ENCODE assay signal across 8 cellular contexts in the genomic region with DNA sequence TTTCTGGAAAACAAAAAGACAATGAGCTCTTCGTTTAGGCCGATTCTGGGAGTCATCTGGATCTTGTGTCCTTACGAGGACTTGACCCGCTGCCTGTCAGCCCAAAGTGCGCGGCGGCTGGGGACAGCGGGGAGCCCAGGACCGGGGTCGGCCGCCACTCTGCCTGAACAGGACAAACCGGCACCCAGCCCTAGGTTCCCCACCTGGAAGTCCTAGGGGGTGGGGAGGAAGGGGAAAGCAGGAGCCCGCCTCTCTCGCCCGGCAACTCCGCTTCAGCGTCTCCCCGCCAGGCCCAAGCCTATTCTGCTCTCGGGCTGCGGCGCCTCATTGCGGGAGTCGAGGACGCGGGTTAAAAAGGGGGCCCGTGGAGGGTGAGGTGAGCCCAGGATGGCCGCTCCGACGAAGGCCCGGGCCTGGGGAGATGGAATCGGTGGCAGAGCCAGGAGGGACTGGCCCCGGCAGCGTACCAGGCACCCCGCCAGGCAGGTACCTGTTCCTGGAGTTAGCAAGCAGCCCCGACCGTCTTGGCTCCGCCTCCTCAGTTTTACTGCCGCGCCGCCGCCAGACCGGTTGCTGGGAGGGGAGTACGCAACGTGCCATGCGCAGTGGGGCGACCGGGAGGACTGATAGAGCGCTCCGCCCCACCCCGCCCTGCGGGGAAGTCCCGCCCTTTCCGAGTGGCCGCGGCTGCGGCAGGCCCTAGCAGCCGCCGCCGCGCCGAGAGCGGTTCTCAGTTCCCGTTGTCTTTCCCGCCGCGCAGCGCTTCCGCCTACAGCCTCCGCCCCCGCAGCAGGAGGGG. TPM values are rescaled to one million over a fixed set of nuclear protein-coding genes. Genes with fewer than 3 reads are reported as not detected.
DNase-seq lines count a peak whose midpoint lies in the region; ATAC-seq, FAIRE-seq and TF ChIP-seq lines count a peak whose summit lies in the region.

A gene with protein sequence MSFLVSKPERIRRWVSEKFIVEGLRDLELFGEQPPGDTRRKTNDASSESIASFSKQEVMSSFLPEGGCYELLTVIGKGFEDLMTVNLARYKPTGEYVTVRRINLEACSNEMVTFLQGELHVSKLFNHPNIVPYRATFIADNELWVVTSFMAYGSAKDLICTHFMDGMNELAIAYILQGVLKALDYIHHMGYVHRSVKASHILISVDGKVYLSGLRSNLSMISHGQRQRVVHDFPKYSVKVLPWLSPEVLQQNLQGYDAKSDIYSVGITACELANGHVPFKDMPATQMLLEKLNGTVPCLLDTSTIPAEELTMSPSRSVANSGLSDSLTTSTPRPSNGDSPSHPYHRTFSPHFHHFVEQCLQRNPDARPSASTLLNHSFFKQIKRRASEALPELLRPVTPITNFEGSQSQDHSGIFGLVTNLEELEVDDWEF (minus strand): TSS at position 549 of the 799 bp plus-strand sequence. CDS start 13,430 bp downstream, outside the sequence.

- H3K4me2 ChIP-seq in H1 (ENCODE audit: insufficient read depth in 1 of 2, low read depth in 2 of 2, low read length in 2 of 2) (peak within 1 kb of the TSS; percentile 75 to 90), mesendoderm (ENCODE audit: low read length) (peak within 1 kb of the TSS; percentile 65)

- peak in 1 of 2 experiments; percentile 88; a peak in 1 of 3 replicates for TF ChIP-seq POLR2A in H1 (IDR thresholded peaks at IDR 0.05; ENCODE audit: control extremely low read depth in 1 of 2, low read depth in 2 of 2, low read length in 2 of 2)

- H2BK15ac ChIP-seq in H1 (ENCODE audit: low read length), result 0 out of 2 replicates have a peak within 1 kb of the TSS, but pooled peaks have one; percentile 90
- H2BK15ac ChIP-seq in mesendoderm (replicated peaks; ENCODE audit: low read depth), result no peak within 1 kb of the TSS

- peaks cover 0 to 10% of the 10 kb centered on the region in 2 experiments; a peak in 2 of 4 replicates for H3K79me2 ChIP-seq in H1 (ENCODE audit: control insufficient read depth in 1 of 2, insufficient read depth in 2 of 2, low read length in 2 of 2)
- H3K79me2 ChIP-seq in mesendoderm (ENCODE audit: control insufficient read depth, insufficient read depth, low read length), result peaks cover 4% of the 10 kb centered on the region

- H3K23me2 ChIP-seq in H1 (ENCODE audit: low read depth, low read length), result peaks cover 6% of the 10 kb centered on the region

- H3K4ac ChIP-seq in H1 (replicated peaks; ENCODE audit: insufficient read length, low read depth, low read length) (peak within 1 kb of the TSS; percentile 57), mesendoderm (ENCODE audit: low read depth, low read length) (peak within 1 kb of the TSS; percentile 60)

- FAIRE-seq in H1 (lab: Jason Lieb, UNC), result no peak

- peak within 1 kb of the TSS; percentile 95 for H3K18ac ChIP-seq in H1 (ENCODE audit: extremely low read depth, low read length)
- peak within 1 kb of the TSS; percentile 85 for H3K18ac ChIP-seq in mesendoderm (ENCODE audit: low read length)

- CTCF ChIA-PET in H1 (lab: Charles Lee; ENCODE audit: partially characterized antibody), result no interaction called here

- peak within 1 kb of the TSS; percentile 35; the same call in 1 of the 2 replicates for H2AFZ ChIP-seq in H1 (ENCODE audit: low read length)

- H3K4me1 ChIP-seq in H1 (replicated peaks in 1 of 4; ENCODE audit: control insufficient read depth in 3 of 4, insufficient read depth in 4 of 4, low read length in 3 of 4) (peaks cover 0 to 3% (median 0%) of the 10 kb centered on the region in 4 experiments; a peak in 2 of 7 replicates), mesendoderm (ENCODE audit: control insufficient read depth, low read depth, low read length) (peaks cover 3% of the 10 kb centered on the region)

- H3K9me3 ChIP-seq in H1 (ENCODE audit: insufficient read depth in 2 of 2, low read depth in 1 of 2, low read length in 1 of 2), result no peaks in the 10 kb centered on the region

- TF ChIP-seq RAD21 in H1 (IDR thresholded peaks at IDR 0.05 in 1 of 2, conservative IDR thresholded peaks at IDR 0.05 in 1 of 2; ENCODE audit: low read depth in 2 of 2, low read length in 2 of 2), result no peak

- POLR2A ChIA-PET in H1 (lab: Charles Lee; ENCODE audit: partially characterized antibody), result interaction anchor here (0.8 to 2.3 kb wide), 22 partner anchors 9 to 212 kb away, joined by 3 to 26 read pairs (median 4); partner anchors contain the start of genes CCDC47 and DDX42

- H3K79me1 ChIP-seq in H1 (ENCODE audit: low read depth, low read length) (no peaks in the 10 kb centered on the region; the same call in 1 of the 2 replicates), mesendoderm (ENCODE audit: low read length) (peaks cover 2% of the 10 kb centered on the region)

- H3K27ac ChIP-seq in H1 (ENCODE audit: low read depth, low read length), result peak within 1 kb of the TSS; percentile 84
- peak within 1 kb of the TSS; percentile 98 for H3K27ac ChIP-seq in mesendoderm (ENCODE audit: low read depth, low read length)

- TF ChIP-seq EP300 in H1 (IDR thresholded peaks at IDR 0.05; ENCODE audit: borderline replicate concordance in 1 of 2, low read depth in 2 of 2, low read length in 2 of 2), result no peak

- H2BK120ac ChIP-seq in H1 (replicated peaks; ENCODE audit: low read depth, low read length) (peak within 1 kb of the TSS; percentile 44), mesendoderm (ENCODE audit: low read depth, low read length) (peak within 1 kb of the TSS; percentile 32)

- H3K4me3 ChIP-seq in H1 (ENCODE audit: extremely low read depth in 1 of 4, insufficient read depth in 2 of 4, low read depth in 3 of 4, low read length in 4 of 4), result peak within 1 kb of the TSS; percentile 56 to 95 (median 88)
- H3K4me3 ChIP-seq in mesendoderm (ENCODE audit: low read length), result peak within 1 kb of the TSS; percentile 91

- no peak within 1 kb of the TSS for H3K14ac ChIP-seq in H1 (ENCODE audit: insufficient read length)

- DNase-seq in COLO668 (lab: John Stamatoyannopoulos, UW; ENCODE audit: unreplicated experiment), result peak; percentile 97
- DNase-seq in HT1080 (ENCODE audit: low read depth), result peak; percentile 98
- peak; percentile 99 for DNase-seq in NOMO-1 treated with DMSO at 0.1 percent for 48 hours (lab: John Stamatoyannopoulos, UW; ENCODE audit: unreplicated experiment)
- DNase-seq in activated CD8-positive, alpha-beta memory T cell treated with anti-CD3 and anti-CD28 coated beads for 48 hours (ENCODE audit: low read depth in 2 of 3, low spot score in 2 of 3), result peak; percentile 92 to 98 (median 97)
- DNase-seq in H1 (ENCODE audit: low read depth in 1 of 2, low spot score in 2 of 2), result peak; percentile 96 to 97
- DNase-seq in mesendoderm, result peak; percentile 99
- peak; percentile 97 for DNase-seq in stimulated activated CD8-positive, alpha-beta memory T cell treated with anti-CD3 and anti-CD28 coated beads, Interleukin-15, amount 100 ng/mL, for 1 hour (ENCODE audit: low read depth)

- H3K23ac ChIP-seq in H1 (ENCODE audit: insufficient read length), result no peak within 1 kb of the TSS
- H3K23ac ChIP-seq in mesendoderm (ENCODE audit: low read length), result no peak within 1 kb of the TSS

- H2BK12ac ChIP-seq in H1 (ENCODE audit: low read depth, low read length), result no peak within 1 kb of the TSS; the same call in 1 of the 2 replicates

- H2AK5ac ChIP-seq in H1 (ENCODE audit: low read depth, low read length), result no peak within 1 kb of the TSS
- peak within 1 kb of the TSS; percentile 22 for H2AK5ac ChIP-seq in mesendoderm (ENCODE audit: low read length)

- no peaks in the 10 kb centered on the region for H4K20me1 ChIP-seq in H1 (replicated peaks in 1 of 2; ENCODE audit: control insufficient read depth in 1 of 2, insufficient read depth in 2 of 2, low read length in 2 of 2)

- H3K36me3 ChIP-seq in H1 (ENCODE audit: control insufficient read depth in 2 of 4, insufficient read depth in 4 of 4, low read length in 3 of 4) (peaks cover 0 to 9% (median 4%) of the 10 kb centered on the region in 4 experiments; a peak in 6 of 8 replicates), mesendoderm (ENCODE audit: control insufficient read depth, insufficient read depth, low read length) (peaks cover 3% of the 10 kb centered on the region)

- H3K9ac ChIP-seq in H1 (replicated peaks in 1 of 4; ENCODE audit: extremely low read depth in 1 of 4, low read depth in 3 of 4, low read length in 3 of 4) (peak within 1 kb of the TSS; percentile 57 to 87 (median 76)), mesendoderm (ENCODE audit: low read length) (peak within 1 kb of the TSS; percentile 96)

- H2BK5ac ChIP-seq in H1 (ENCODE audit: low read depth, low read length) (peak within 1 kb of the TSS; percentile 89), mesendoderm (ENCODE audit: low read length) (peak within 1 kb of the TSS; percentile 45)

- WGBS in H1 (ENCODE audit: extremely low coverage in 1 of 2, insufficient coverage in 1 of 2, insufficient read length in 1 of 2, insufficient replicate concordance in 2 of 2, low coverage in 1 of 2, low lambda C conversion rate in 2 of 2, missing lambda C conversion rate in 1 of 2), 2 experiments, result 1% methylated on average over 61 of the region's 70 CpGs; no CpG with 5 or more reads in 1 of the 2 experiments
- WGBS in mesendoderm (ENCODE audit: extremely low coverage, insufficient coverage, low lambda C conversion rate), result no CpG with 5 or more reads among the region's 70 CpGs

- peak within 1 kb of the TSS; percentile 93; the same call in 1 of the 2 replicates for H4K8ac ChIP-seq in H1 (ENCODE audit: extremely low read depth, insufficient read depth, low read length)
- peak within 1 kb of the TSS; percentile 83 for H4K8ac ChIP-seq in mesendoderm (ENCODE audit: low read depth, low read length)

- TF ChIP-seq CTCF in H1 (IDR thresholded peaks at IDR 0.05; ENCODE audit: control extremely low read depth in 1 of 3, insufficient read depth in 1 of 3, low read depth in 1 of 3, low read length in 3 of 3), result no peak

- H4K5ac ChIP-seq in H1 (ENCODE audit: insufficient read length, low read depth, low read length) (peak within 1 kb of the TSS; percentile 77), mesendoderm (ENCODE audit: low read length) (peak within 1 kb of the TSS; percentile 59)

- no peak within 1 kb of the TSS; the same call in 1 of the 2 replicates for H2BK20ac ChIP-seq in H1 (ENCODE audit: low read length)

- peak within 1 kb of the TSS; percentile 79 for H4K91ac ChIP-seq in H1 (replicated peaks; ENCODE audit: insufficient read length, low read length)

- peak; percentile 86 for ATAC-seq in GM21360 (IDR thresholded peaks at IDR 0.05; ENCODE audit: unreplicated experiment)

- H3K27me3 ChIP-seq in H1 (replicated peaks in 1 of 4; ENCODE audit: control insufficient read depth in 3 of 4, extremely low read depth in 1 of 4, insufficient read depth in 3 of 4, low read length in 3 of 4), result no peaks in the 10 kb centered on the region
- H3K27me3 ChIP-seq in mesendoderm (ENCODE audit: insufficient read depth, low read length, poor library complexity), result no peaks in the 10 kb centered on the region

- peak within 1 kb of the TSS; percentile 88 for H3K56ac ChIP-seq in H1 (replicated peaks; ENCODE audit: insufficient read length, low read depth, low read length)
- peak within 1 kb of the TSS; percentile 97 for H3K56ac ChIP-seq in mesendoderm (ENCODE audit: low read length)

RNA-seq across cellular contexts. Expression of the gene that starts here (rescaled TPM):
- total RNA-seq in HT1080 (2014; rRNA removed; shearing (Covaris generic)), result 13.2 and 13.8 TPM in 2 replicates
- polyA plus RNA-seq in HT1080 (2015; cell fraction: cytosol; rRNA removed), result 14.9 and 15.5 TPM in 2 replicates
- 40.3 and 58.5 TPM in 2 replicates for polyA plus RNA-seq in HT1080 (2015; cell fraction: nucleus; rRNA removed)
- total RNA-seq in H1 (2021; fragmentation: NEBNext Ultra II Directional; extraction: Animal tissue kit (Norgen Biotek cat#: 25700)), result 27.8 and 35.6 TPM in 2 replicates
- polyA plus RNA-seq in H1 (2011; rRNA removed), result 43.3 and 48.7 TPM in 2 replicates
- 33.3 TPM for polyA plus RNA-seq in H1 (2011; cell fraction: cytosol; rRNA removed)
- polyA plus RNA-seq in H1 (2011; cell fraction: nucleus; rRNA removed), result 59.6 TPM
- 33.8 to 42.4 TPM (median 38.8 TPM) in 4 replicates for polyA plus RNA-seq in H1 (2012, experiment 1 of 2)
- 22.4 TPM for polyA plus RNA-seq in H1 (2012, experiment 2 of 2)
- 21.6 TPM for polyA plus RNA-seq in H1 (2013, experiment 1 of 2)
- 20.1 TPM for polyA plus RNA-seq in H1 (2013, experiment 2 of 2)
- 31.8 and 55.9 TPM in 2 replicates for polyA minus RNA-seq in H1 (2011; rRNA and poly(A)+ RNA removed)
- 14.4 TPM for polyA minus RNA-seq in H1 (2011; cell fraction: cytosol; rRNA and poly(A)+ RNA removed)
- polyA minus RNA-seq in H1 (2011; cell fraction: nucleus; rRNA and poly(A)+ RNA removed), result 33.4 TPM
- polyA plus RNA-seq in mesendoderm (2013, experiment 1 of 2), result 16.7 TPM
- 16.2 TPM for polyA plus RNA-seq in mesendoderm (2013, experiment 2 of 2)

Comparison
In these comparisons a context has a peak if more than half of its experiments do, and no peak if none do; other contexts are left out.
1. Peak in every context shown above with its lines: DNase-seq, ATAC-seq, H3K4me3 ChIP-seq and H3K27ac ChIP-seq.